12 cellular contexts compared by ENCODE assay signal in the genomic region with DNA sequence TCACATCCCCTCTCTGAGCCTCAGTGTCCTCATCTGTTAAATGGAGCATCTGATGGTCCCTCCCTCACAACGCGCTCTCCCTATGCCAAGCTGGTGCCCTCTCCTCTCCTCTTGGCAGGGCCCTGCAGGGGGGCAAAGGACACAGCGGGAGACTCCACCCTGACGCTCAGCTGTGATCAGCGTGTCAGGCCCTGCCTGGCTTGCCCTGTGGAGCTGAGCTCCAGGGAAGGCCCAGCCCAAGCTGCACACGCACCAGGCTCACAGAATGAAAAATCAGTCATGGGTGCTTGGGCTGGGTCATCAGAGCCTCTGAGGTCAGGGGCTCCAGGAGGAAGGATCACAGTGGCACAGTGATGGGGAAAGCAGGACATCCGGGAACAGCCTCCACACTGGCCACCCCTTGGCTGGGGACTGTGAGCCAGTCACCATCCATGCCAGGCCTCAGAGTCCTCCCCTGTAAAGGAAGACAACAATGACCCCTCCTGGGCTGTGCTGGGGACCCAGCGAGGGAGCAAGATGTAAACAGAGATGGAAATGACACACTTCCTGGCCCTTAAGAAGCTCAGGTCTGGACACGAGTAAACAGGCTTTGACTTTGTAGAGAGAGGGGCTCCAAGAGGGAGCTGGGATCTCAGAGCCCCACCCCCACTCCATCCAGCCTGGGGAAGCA. TPM values are rescaled to one million over a fixed set of nuclear protein-coding genes. Genes with fewer than 3 reads are reported as not detected.
DNase-seq lines count a peak whose midpoint lies in the region; ATAC-seq, FAIRE-seq and TF ChIP-seq lines count a peak whose summit lies in the region.
"Had no signal": no experiment of that assay in that cellular context is flagged by ENCODE, and none has a peak within 500 bp of the region (broad histone marks: within the 10 kb centered on the region; RNA-seq: fewer than 3 reads in every experiment).

No MANE protein-coding gene starts in this region.

- peaks cover 9% of the 10 kb centered on the region for H3K27me3 ChIP-seq in gastroesophageal sphincter

- peaks cover 0 to 8% (median 0%) of the 10 kb centered on the region in 3 donors for H3K9me3 ChIP-seq in gastroesophageal sphincter

- TF ChIP-seq EP300 in gastroesophageal sphincter (IDR thresholded peaks at IDR 0.05): no peak

- H3K36me3 ChIP-seq in gastroesophageal sphincter: no peaks in the 10 kb centered on the region

- H3K27ac ChIP-seq in gastroesophageal sphincter: peak overlapping the region in 3 of 4 donors; percentile 64 to 71 (median 66)
- H3K27ac ChIP-seq: SK-N-MC had no signal

- FAIRE-seq in RCC 7860 (lab: Jason Lieb, UNC) (peak; percentile 53), urothelium cell line (lab: Jason Lieb, UNC) (no peak)

- no peak for TF ChIP-seq POLR2A in gastroesophageal sphincter (IDR thresholded peaks at IDR 0.05)

- ATAC-seq in gastroesophageal sphincter (peak; percentile 33), omental fat pad (ENCODE audit: low FRiP score) (peak; percentile 5), GM21737 (IDR thresholded peaks at IDR 0.05; ENCODE audit: unreplicated experiment) (no peak)

- WGBS in gastroesophageal sphincter (ENCODE audit: low coverage in 1 of 2), 2 donors: 92% methylated on average over 5 of the region's 9 CpGs; no CpG with 5 or more reads in 1 of the 2 donors

- H3K4me1 ChIP-seq in gastroesophageal sphincter: peaks cover 0 to 22% (median 5%) of the 10 kb centered on the region in 3 donors

- peak; percentile 18 for TF ChIP-seq CTCF in AG09319 (IDR thresholded peaks at IDR 0.05; ENCODE audit: low read depth, low read length)
- TF ChIP-seq CTCF in gastroesophageal sphincter (IDR thresholded peaks at IDR 0.05): no peak
- no peak for TF ChIP-seq CTCF in omental fat pad (IDR thresholded peaks at IDR 0.05)

- DNase-seq in AG09319 (ENCODE audit: extremely low read depth, low read depth): no peak
- DNase-seq in RCC 7860 (ENCODE audit: low spot score): peak; percentile 85
- no peak for DNase-seq in omental fat pad (ENCODE audit: low spot score)
- no peak for DNase-seq in urothelium cell line (ENCODE audit: low spot score)
- no peak for DNase-seq in activated CD4-positive, alpha-beta T cell treated with anti-CD3 and anti-CD28 coated beads, Interleukin-2, amount 50 U/mL, for 1 hour
- DNase-seq in A172 (ENCODE audit: low spot score): no peak
- DNase-seq: AML-193; effector CD4-positive, alpha-beta T cell; NCI-H1105 had no signal

- no peak overlapping the region for H3K4me3 ChIP-seq in gastroesophageal sphincter
- H3K4me3 ChIP-seq: SK-N-MC had no signal

RNA-seq across cellular contexts. Expression of a gene that starts 36.6 kb away (rescaled TPM):
- total RNA-seq in gastroesophageal sphincter (1,000 to 10,000 TPM; 1,539 to 2,425 (median 1,793) TPM), omental fat pad (1,000 to 10,000 TPM; 1,543 to 2,117 (median 1,973) TPM)
- total RNA-seq in A172 (2014; rRNA removed; shearing (Covaris generic)): 867 and 969 TPM in 2 replicates

RNA-seq across cellular contexts. Expression of a gene that starts 38.0 kb away (rescaled TPM):
- total RNA-seq in gastroesophageal sphincter (10 to 100 TPM in 3 of 4 donors, 1 to 10 TPM in 1; 7.1 to 27.9 (median 15.1) TPM), omental fat pad (10 to 100 TPM; 11.6 to 33.1 (median 14.6) TPM)
- 9.8 and 13.4 TPM in 2 replicates for total RNA-seq in A172 (2014; rRNA removed; shearing (Covaris generic))
